ENCODE assay signal across 25 cellular contexts in the genomic region with DNA sequence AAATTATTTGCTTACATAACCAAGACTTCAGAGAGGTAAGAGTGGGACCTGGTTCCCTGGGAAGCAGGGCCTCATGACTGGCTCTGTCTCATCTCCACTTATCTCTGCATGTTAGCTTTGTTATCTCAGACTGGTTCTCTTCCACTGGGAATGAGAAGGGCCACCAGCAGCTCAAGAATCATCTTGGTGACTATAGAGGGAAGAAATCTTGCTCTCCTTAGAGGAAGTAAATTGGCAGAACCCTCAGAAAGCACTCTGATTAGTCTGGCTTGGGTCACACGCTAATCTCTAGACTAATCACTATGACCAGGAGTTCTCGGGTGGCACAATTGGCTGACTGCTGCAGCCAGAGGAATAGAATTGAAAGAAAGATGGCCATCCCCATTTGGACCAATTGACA.
"Had no signal": no experiment of that assay in that cellular context is flagged by ENCODE, and none has a peak within 500 bp of the region (broad histone marks: within the 10 kb centered on the region; RNA-seq: fewer than 3 reads in every experiment).

No MANE protein-coding gene starts in this region.

- H3K36me3 Mint-ChIP-seq: stimulated activated memory B cell treated with anti-CD40 and anti-IgM and Interleukin-4, amounts not matched to agents 10 μg/mL and 1 μg/mL and 100 μg/mL, for 72 hours had no signal

- H3K27me3 Mint-ChIP-seq: stimulated activated memory B cell treated with anti-CD40 and anti-IgM and Interleukin-4, amounts not matched to agents 10 μg/mL and 1 μg/mL and 100 μg/mL, for 72 hours had no signal

- H3K27me3 ChIP-seq: gastrocnemius medialis, left lung, right atrium auricular region, sigmoid colon, spleen, tibial nerve, upper lobe of right lung, uterus had no signal

- H3K4me3 ChIP-seq: coronary artery, gastrocnemius medialis, left lung, prostate gland, right atrium auricular region, sigmoid colon, spleen, thoracic aorta, tibial nerve, upper lobe of right lung, uterus had no signal

- DNase-seq: dermis blood vessel endothelial cell; effector memory CD4-positive, alpha-beta T cell; foreskin fibroblast; gastrocnemius medialis; head of caudate nucleus; left cardiac atrium; left lung; mesenchymal stem cell; midbrain; naive thymus-derived CD4-positive, alpha-beta T cell; nucleus accumbens; sigmoid colon; spleen; stimulated activated CD4-positive, alpha-beta T cell treated with anti-CD3 and anti-CD28 coated beads, Interleukin-4, amount 100 ng/mL, for 4 hours; stimulated activated naive CD8-positive, alpha-beta T cell treated with anti-CD3 and anti-CD28 coated beads, Interleukin-15, Interleukin-2, amounts not matched to agents 100 U/mL and 50 U/mL, for 24 hours; substantia nigra; upper lobe of right lung; uterus had no signal

- H3K36me3 ChIP-seq: gastrocnemius medialis, left lung, prostate gland, right atrium auricular region, sigmoid colon, spleen, thoracic aorta, tibial nerve, upper lobe of right lung, uterus had no signal

- H3K4me1 ChIP-seq: gastrocnemius medialis, left lung, prostate gland, right atrium auricular region, sigmoid colon, upper lobe of right lung, uterus had no signal

- H3K4me3 Mint-ChIP-seq: nephron; stimulated activated memory B cell treated with anti-CD40 and anti-IgM and Interleukin-4, amounts not matched to agents 10 μg/mL and 1 μg/mL and 100 μg/mL, for 72 hours had no signal

- H3K9me3 Mint-ChIP-seq: naive thymus-derived CD4-positive, alpha-beta T cell; nephron; stimulated activated memory B cell treated with anti-CD40 and anti-IgM and Interleukin-4, amounts not matched to agents 10 μg/mL and 1 μg/mL and 100 μg/mL, for 72 hours had no signal

- H3K27ac Mint-ChIP-seq: nephron; stimulated activated memory B cell treated with anti-CD40 and anti-IgM and Interleukin-4, amounts not matched to agents 10 μg/mL and 1 μg/mL and 100 μg/mL, for 72 hours had no signal

- H3K9me3 ChIP-seq: gastrocnemius medialis, left lung, prostate gland, right atrium auricular region, sigmoid colon, spleen, thoracic aorta, tibial nerve, upper lobe of right lung, uterus had no signal

- H3K27ac ChIP-seq: coronary artery, gastrocnemius medialis, left lung, prostate gland, right atrium auricular region, sigmoid colon, spleen, thoracic aorta, tibial nerve, upper lobe of right lung, uterus had no signal

- ATAC-seq: gastrocnemius medialis; left cardiac atrium; left lung; naive thymus-derived CD4-positive, alpha-beta T cell; stimulated activated memory B cell treated with anti-CD40 and anti-IgM and Interleukin-4, amounts not matched to agents 10 μg/mL and 1 μg/mL and 100 μg/mL, for 72 hours; stimulated activated naive CD8-positive, alpha-beta T cell treated with anti-CD3 and anti-CD28 coated beads, Interleukin-15, Interleukin-2, amounts not matched to agents 100 U/mL and 50 U/mL, for 24 hours; upper lobe of right lung had no signal
